ENCODE assay signal across 9 cellular contexts in the genomic region with DNA sequence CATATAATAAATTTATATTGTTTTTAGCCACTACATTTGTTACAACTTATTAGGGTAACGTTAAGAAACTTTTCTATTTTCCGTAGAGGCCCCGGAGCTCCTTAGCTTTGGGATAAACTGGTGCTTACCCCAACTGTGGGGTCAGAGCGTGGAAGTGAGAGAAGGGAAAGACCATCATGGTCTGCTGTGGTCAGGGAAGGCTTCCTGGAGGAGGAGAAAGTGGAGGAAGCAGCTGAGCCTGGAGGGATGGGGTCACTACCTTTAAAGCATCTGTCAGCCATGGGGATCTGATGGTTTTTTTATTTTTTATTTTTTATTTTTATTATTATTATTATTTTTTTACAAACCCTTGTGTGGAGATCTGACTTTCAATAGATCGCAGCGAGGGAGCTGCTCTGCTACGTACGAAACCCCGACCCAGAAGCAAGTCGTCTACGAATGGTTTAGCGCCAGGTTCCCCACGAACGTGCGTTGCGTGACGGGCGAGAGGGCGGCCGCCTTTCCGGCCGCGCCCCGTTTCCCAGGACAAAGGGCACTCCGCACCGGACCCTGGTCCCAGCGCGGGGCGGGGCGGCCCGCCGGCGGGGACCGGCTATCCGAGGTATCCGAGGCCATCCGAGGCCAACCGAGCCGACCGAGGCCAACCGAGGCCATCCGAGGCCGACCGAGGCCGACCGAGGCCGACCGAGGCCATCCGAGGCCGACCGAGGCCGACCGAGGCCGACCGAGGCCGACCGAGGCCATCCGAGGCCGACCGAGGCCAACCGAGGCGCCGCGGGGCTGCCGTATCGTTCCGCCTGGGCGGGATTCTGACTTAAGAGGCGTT.
DNase-seq lines count a peak whose midpoint lies in the region; ATAC-seq, FAIRE-seq and TF ChIP-seq lines count a peak whose summit lies in the region.
"Had no signal": no experiment of that assay in that cellular context is flagged by ENCODE, and none has a peak within 500 bp of the region (broad histone marks: within the 10 kb centered on the region; RNA-seq: fewer than 3 reads in every experiment).

No MANE protein-coding gene starts in this region.

- BruUV-seq in A673 (replicated peaks; lab: Mats Ljungman, UMichigan), result no TSS peak

- H3K27ac Mint-ChIP-seq in IgD-negative memory B cell, result peak overlapping the region in 2 of 3 donors; percentile 46 to 84

- H3K4me3 ChIP-seq in A673 (ENCODE audit: low read depth, low read length, poor library complexity, severe bottlenecking) (no peak overlapping the region), astrocyte of the cerebellum (ENCODE audit: low read depth, low read length) (peak overlapping the region; percentile 43)

- peak overlapping the region in 2 of 4 donors; percentile 4 to 63 for H3K4me3 Mint-ChIP-seq in IgD-negative memory B cell

- no peaks in the 10 kb centered on the region for H3K36me3 Mint-ChIP-seq in IgD-negative memory B cell

- DNase-seq in A673 (ENCODE audit: low spot score) (peak; percentile 48), T1000 (lab: John Stamatoyannopoulos, UW) (peak; percentile 76), astrocyte of the cerebellum (ENCODE audit: low read depth) (peak; percentile 49), hypothalamus (lab: John Stamatoyannopoulos, UW) (peak in 49 of 51 donors; percentile 3 to 87 (median 65)), retina (peak; percentile 93), urothelium cell line (ENCODE audit: low spot score) (peak; percentile 45)

- H3K27ac ChIP-seq in A673 (ENCODE audit: low read depth, low read length, poor library complexity, severe bottlenecking), result no peak overlapping the region

- in situ Hi-C loops in astrocyte of the cerebellum (cut with HindIII; ENCODE audit: low sequenced_read_pairs), result no loop called here

- TF ChIP-seq CTCF in A673 (conservative IDR thresholded peaks at IDR 0.05; ENCODE audit: low read depth, low read length), result no peak
- TF ChIP-seq CTCF in astrocyte of the cerebellum (IDR thresholded peaks at IDR 0.05; ENCODE audit: low read depth, low read length, missing control alignments), result no peak

- no peaks in the 10 kb centered on the region for H3K36me3 ChIP-seq in A673 (ENCODE audit: insufficient read depth, low read length, poor library complexity, severe bottlenecking)

- H3K27me3 Mint-ChIP-seq in IgD-negative memory B cell, result peaks cover 8% of the 10 kb centered on the region

- peaks cover 0 to 2% (median 0%) of the 10 kb centered on the region in 3 donors for H3K4me1 Mint-ChIP-seq in IgD-negative memory B cell

- FAIRE-seq in urothelium cell line (lab: Jason Lieb, UNC), result no peak
- FAIRE-seq: G401.6 had no signal

- no peaks in the 10 kb centered on the region for H3K9me3 ChIP-seq in A673 (ENCODE audit: low read depth, low read length, poor library complexity, severe bottlenecking)

- no peaks in the 10 kb centered on the region for H3K4me1 ChIP-seq in A673 (ENCODE audit: insufficient read depth, low read length, poor library complexity, severe bottlenecking)

- intact Hi-C loops in A673 (cut with micrococcal nuclease; ENCODE audit: unreplicated experiment), result no loop called here

- peaks cover 2 to 5% (median 3%) of the 10 kb centered on the region in 3 donors for H3K9me3 Mint-ChIP-seq in IgD-negative memory B cell

- no peaks in the 10 kb centered on the region for H3K27me3 ChIP-seq in A673 (replicated peaks; ENCODE audit: insufficient read depth, low read depth, low read length, poor library complexity)

- peak; percentile 49 for ATAC-seq in GM19328 (IDR thresholded peaks at IDR 0.05; ENCODE audit: unreplicated experiment)

- CTCF ChIA-PET in A673 (lab: Charles Lee), result no interaction called here

- POLR2A ChIA-PET in A673 (lab: Charles Lee; ENCODE audit: low non-redundant PET), result no interaction called here
